In the genomic region with DNA sequence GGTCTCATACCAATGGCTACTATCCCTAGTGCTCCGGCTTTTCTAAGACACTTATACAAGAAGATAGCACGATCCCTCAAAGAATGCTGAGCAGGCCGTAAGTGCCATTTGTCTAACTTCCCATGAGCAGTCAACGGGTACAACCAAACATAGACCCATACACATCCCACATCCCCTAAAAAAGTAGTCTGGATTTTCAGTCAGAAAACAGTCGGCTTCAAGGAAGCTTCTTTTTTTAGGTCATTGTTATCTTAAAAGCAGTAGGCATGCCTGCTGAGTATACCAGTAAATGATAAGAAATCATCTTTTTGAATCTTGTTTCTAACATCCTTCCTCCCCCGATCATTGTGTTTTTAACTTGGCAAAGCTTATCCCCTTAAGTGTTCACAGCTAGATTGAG, we compare ENCODE assay signal across 20 cellular contexts. TPM values are rescaled to one million over a fixed set of nuclear protein-coding genes. Genes with fewer than 3 reads are reported as not detected.
DNase-seq lines count a peak whose midpoint lies in the region; ATAC-seq, FAIRE-seq and TF ChIP-seq lines count a peak whose summit lies in the region.
"Had no signal": no experiment of that assay in that cellular context is flagged by ENCODE, and none has a peak within 500 bp of the region (broad histone marks: within the 10 kb centered on the region; RNA-seq: fewer than 3 reads in every experiment).

No MANE protein-coding gene starts in this region.

- H3K4me1 Mint-ChIP-seq in CD8-positive, alpha-beta memory T cell = peaks cover 52 to 77% (median 71%) of the 10 kb centered on the region in 3 donors
- H3K4me1 Mint-ChIP-seq in H9 (peaks cover 22 to 26% of the 10 kb centered on the region in 2 experiments), mesothelial cell of epicardium (peaks cover 13% of the 10 kb centered on the region)
- H3K4me1 Mint-ChIP-seq in activated T-cell treated with anti-CD3 and anti-CD28 coated beads, Interleukin-2, amount 50 U/mL, for 4 hours (ENCODE audit: low read depth) = peaks cover 51% of the 10 kb centered on the region

- FAIRE-seq in K562 (lab: Jason Lieb, UNC) = peak; percentile 74
- FAIRE-seq: D721Med, GM12878, HTR-8/SVneo had no signal

- no peak overlapping the region for H3K4me3 Mint-ChIP-seq in CD8-positive, alpha-beta memory T cell
- no peak overlapping the region for H3K4me3 Mint-ChIP-seq in H9
- no peak overlapping the region for H3K4me3 Mint-ChIP-seq in mesothelial cell of epicardium
- no peak overlapping the region for H3K4me3 Mint-ChIP-seq in activated T-cell treated with anti-CD3 and anti-CD28 coated beads, Interleukin-2, amount 50 U/mL, for 4 hours
- H3K4me3 Mint-ChIP-seq: B cell; CD8-positive, alpha-beta T cell had no signal

- no peak overlapping the region for H2BK12ac ChIP-seq in H9 (ENCODE audit: insufficient read length, low read depth, low read length)

- H4K5ac ChIP-seq in H9 (ENCODE audit: insufficient read length, low read depth, low read length) = no peak overlapping the region

- no peak overlapping the region for H4K8ac ChIP-seq in H9 (replicated peaks; ENCODE audit: insufficient read length, low read depth, low read length)

- H3K4me3 ChIP-seq in CD8-positive, alpha-beta memory T cell (ENCODE audit: low read length) = no peak overlapping the region
- H3K4me3 ChIP-seq in K562 = no peak overlapping the region
- H3K4me3 ChIP-seq: GM12878, PC-9 had no signal

- no peaks in the 10 kb centered on the region for H3K27me3 Mint-ChIP-seq in CD8-positive, alpha-beta memory T cell
- H3K27me3 Mint-ChIP-seq in H9 (ENCODE audit: low read depth) (no peaks in the 10 kb centered on the region), mesothelial cell of epicardium (ENCODE audit: low read depth) (no peaks in the 10 kb centered on the region)
- H3K27me3 Mint-ChIP-seq in activated T-cell treated with anti-CD3 and anti-CD28 coated beads, Interleukin-2, amount 50 U/mL, for 4 hours (ENCODE audit: low read depth) = no peaks in the 10 kb centered on the region
- H3K27me3 Mint-ChIP-seq: B cell, IgD-negative memory B cell had no signal

- no peaks in the 10 kb centered on the region for H3K9me3 ChIP-seq in CD8-positive, alpha-beta memory T cell (ENCODE audit: low read length)
- H3K9me3 ChIP-seq in H9 (ENCODE audit: control insufficient read depth, low read depth, low read length) (no peaks in the 10 kb centered on the region), K562 (replicated peaks; ENCODE audit: control insufficient read depth, insufficient read depth, low read depth, low read length) (no peaks in the 10 kb centered on the region)

- H3K27ac Mint-ChIP-seq in CD8-positive, alpha-beta memory T cell = peak overlapping the region in 2 of 8 donors; percentile 5 to 7
- peak overlapping the region; percentile 0 to 62 (median 26); a peak in 2 of 7 replicates for H3K27ac Mint-ChIP-seq in H9
- H3K27ac Mint-ChIP-seq in mesothelial cell of epicardium = peak overlapping the region; percentile 34
- H3K27ac Mint-ChIP-seq: B cell; CD8-positive, alpha-beta T cell had no signal

- H2AFZ ChIP-seq in H9 (ENCODE audit: low read length) = no peak overlapping the region
- H2AFZ ChIP-seq in K562 (ENCODE audit: low read depth, low read length) = no peak overlapping the region
- H2AFZ ChIP-seq: PC-9 had no signal

- peak; percentile 58; the same call in 1 of the 2 replicates for TF ChIP-seq EP300 in K562 (IDR thresholded peaks at IDR 0.05; ENCODE audit: low read length)

- H4K91ac ChIP-seq in H9 (ENCODE audit: insufficient read length, low read depth, low read length) = no peak overlapping the region

- no peaks in the 10 kb centered on the region for H4K20me1 ChIP-seq in H9 (ENCODE audit: control insufficient read depth, insufficient read depth, insufficient read length)
- H4K20me1 ChIP-seq in K562 (replicated peaks; ENCODE audit: control insufficient read depth, insufficient read depth, low read length) = no peaks in the 10 kb centered on the region; the same call in 1 of the 2 replicates

- H3K23ac ChIP-seq in H9 (ENCODE audit: insufficient read length, low read depth, low read length) = no peak overlapping the region

- H3K9ac ChIP-seq in H9 (ENCODE audit: extremely low read depth, insufficient read length, low read length) = no peak overlapping the region
- peak overlapping the region in 1 of 2 experiments; percentile 3; a peak in 1 of 4 replicates for H3K9ac ChIP-seq in K562 (ENCODE audit: insufficient read depth in 1 of 2, low read depth in 2 of 2, low read length in 2 of 2)

- TF ChIP-seq CTCF in H9 (conservative IDR thresholded peaks at IDR 0.05) (no peak), K562 (IDR thresholded peaks at IDR 0.05 in 2 of 3, conservative IDR thresholded peaks at IDR 0.05 in 1 of 3; ENCODE audit: insufficient read depth in 2 of 3, low read depth in 1 of 3, low read length in 3 of 3) (no peak), mesothelial cell of epicardium (IDR thresholded peaks at IDR 0.05; ENCODE audit: unreplicated experiment) (no peak), omental fat pad (IDR thresholded peaks at IDR 0.05) (no peak)

- peak; percentile 76 for ATAC-seq in K562
- ATAC-seq in activated T-cell treated with anti-CD3 and anti-CD28 coated beads, Interleukin-2, amount 50 U/mL, for 4 hours = no peak
- no peak for ATAC-seq in omental fat pad (ENCODE audit: low FRiP score)
- ATAC-seq: CD8-positive, alpha-beta T cell; GM12878; HCT116 had no signal

- TF ChIP-seq RAD21 in K562 (CRISPR knock-in tag; conservative IDR thresholded peaks at IDR 0.05 in 1 of 2, IDR thresholded peaks at IDR 0.05 in 1 of 2) = no peak

- no peak overlapping the region for H2BK120ac ChIP-seq in H9 (ENCODE audit: low read depth, low read length, poor library complexity, severe bottlenecking)

- H3K27me3 ChIP-seq in CD8-positive, alpha-beta memory T cell (ENCODE audit: insufficient read depth, low read length, poor library complexity, severe bottlenecking) = no peaks in the 10 kb centered on the region
- H3K27me3 ChIP-seq in H9 (ENCODE audit: insufficient read depth, low read length) = no peaks in the 10 kb centered on the region
- no peaks in the 10 kb centered on the region for H3K27me3 ChIP-seq in K562 (ENCODE audit: control insufficient read depth in 2 of 2, insufficient read depth in 2 of 2, low read length in 2 of 2)

- CTCF ChIA-PET in CD8-positive, alpha-beta memory T cell (lab: Charles Lee) = no interaction called here
- CTCF ChIA-PET in K562 (lab: Yijun Ruan, JAX; ENCODE audit: low intra/inter-chr PET ratio) = no interaction called here

- no peak overlapping the region for H3T11ph ChIP-seq in H9 (ENCODE audit: low read length)

- POLR2A ChIA-PET in CD8-positive, alpha-beta memory T cell (lab: Charles Lee) = no interaction called here
- POLR2A ChIA-PET in K562 (lab: Yijun Ruan, JAX) = interaction anchor here (0.7 to 2.3 kb wide), 8 partner anchors 8 to 518 kb away, joined by 3 to 8 read pairs (median 4); no protein-coding TSS in a partner anchor

- H3K18ac ChIP-seq in H9 (ENCODE audit: insufficient read length, low read depth, low read length) = no peak overlapping the region

- in situ Hi-C loops in K562 (cut with MboI) = no loop called here

- no TSS peak for BruUV-seq in K562 (replicated peaks; lab: Mats Ljungman, UMichigan)

- H2BK15ac ChIP-seq in H9 (ENCODE audit: low read depth, low read length) = no peak overlapping the region

- intact Hi-C loops in K562 (cut with micrococcal nuclease) = no loop called here

- no peak overlapping the region for H3K14ac ChIP-seq in H9 (ENCODE audit: insufficient read depth, low read length)

- H3K36me3 Mint-ChIP-seq in CD8-positive, alpha-beta memory T cell = peaks cover 12 to 16% (median 13%) of the 10 kb centered on the region in 3 donors
- H3K36me3 Mint-ChIP-seq in H9 (ENCODE audit: insufficient read depth in 1 of 3, low read depth in 3 of 3) (peaks cover 0 to 13% (median 5%) of the 10 kb centered on the region in 3 experiments; a peak in 5 of 7 replicates), mesothelial cell of epicardium (peaks cover 11% of the 10 kb centered on the region)
- H3K36me3 Mint-ChIP-seq in activated T-cell treated with anti-CD3 and anti-CD28 coated beads, Interleukin-2, amount 50 U/mL, for 4 hours (ENCODE audit: insufficient read depth) = peaks cover 18% of the 10 kb centered on the region

- H3K4me2 ChIP-seq in H9 (ENCODE audit: insufficient read depth, insufficient read length, low read length) (no peak overlapping the region), K562 (ENCODE audit: insufficient read depth, low read length) (peak overlapping the region; percentile 40)
- H3K4me2 ChIP-seq: PC-9 had no signal

- TF ChIP-seq POLR2A in K562 (conservative IDR thresholded peaks at IDR 0.05) = no peak

- no CpG with 5 or more reads among the region's 6 CpGs for WGBS in H9 (ENCODE audit: extremely low coverage, insufficient read length, low lambda C conversion rate)
- 7% methylated on average over 6 of the region's 6 CpGs for WGBS in K562 (ENCODE audit: insufficient coverage, low coverage, missing lambda C conversion rate)

- no peak overlapping the region for H2BK20ac ChIP-seq in H9 (ENCODE audit: low read depth, low read length, poor library complexity, severe bottlenecking)

- peak overlapping the region; percentile 21 for H3K27ac ChIP-seq in CD8-positive, alpha-beta memory T cell (ENCODE audit: low read depth, low read length)
- H3K27ac ChIP-seq in H9 (ENCODE audit: insufficient read length, low read depth, low read length) (no peak overlapping the region), K562 (ENCODE audit: extremely low read depth, low read depth, low read length) (peak overlapping the region; percentile 35; the same call in 1 of the 3 replicates)
- H3K27ac ChIP-seq: HL-60, PC-9 had no signal

- no peak overlapping the region for H2AK5ac ChIP-seq in H9 (ENCODE audit: insufficient read length, low read length)

- H3K23me2 ChIP-seq in H9 (ENCODE audit: insufficient read length, low read depth, low read length, poor library complexity, severe bottlenecking) = no peaks in the 10 kb centered on the region

- H3K4me1 ChIP-seq in CD8-positive, alpha-beta memory T cell (ENCODE audit: insufficient read depth, low read length) = peaks cover 26% of the 10 kb centered on the region
- H3K4me1 ChIP-seq in H9 (ENCODE audit: insufficient read depth, low read length) (peaks cover 6% of the 10 kb centered on the region; the same call in 1 of the 2 replicates), K562 (replicated peaks in 1 of 2; ENCODE audit: control insufficient read depth in 2 of 2, insufficient read depth in 2 of 2, low read length in 2 of 2) (peaks cover 0 to 15% of the 10 kb centered on the region in 2 experiments; a peak in 2 of 5 replicates)

- peaks cover 5% of the 10 kb centered on the region for H3K79me1 ChIP-seq in H9 (ENCODE audit: insufficient read depth, low read depth, low read length, poor library complexity, severe bottlenecking)

- H2BK5ac ChIP-seq in H9 (ENCODE audit: insufficient read length, low read length) = no peak overlapping the region

- no peak for DNase-seq in CD8-positive, alpha-beta memory T cell
- DNase-seq in H9 = no peak
- peak; percentile 11 to 51 (median 16) for DNase-seq in K562 (ENCODE audit: extremely low read depth in 1 of 4, low spot score in 3 of 4)
- no peak for DNase-seq in mesothelial cell of epicardium (ENCODE audit: low spot score in 2 of 2, unreplicated experiment in 2 of 2)
- DNase-seq in activated T-cell treated with anti-CD3 and anti-CD28 coated beads, Interleukin-2, amount 50 U/mL, for 4 hours = no peak
- no peak for DNase-seq in nucleus accumbens (lab: John Stamatoyannopoulos, UW)
- no peak for DNase-seq in omental fat pad (ENCODE audit: low spot score)
- DNase-seq: CD8-positive, alpha-beta T cell; GDM1; NCI-H1417 treated with DMSO at 0.1 percent for 48 hours; NCI-H2029 treated with DMSO at 0.1 percent for 48 hours; NCI-H774; PC-9 had no signal

- no peaks in the 10 kb centered on the region for H3K9me3 Mint-ChIP-seq in CD8-positive, alpha-beta memory T cell
- H3K9me3 Mint-ChIP-seq in H9 (peaks cover 0 to 2% of the 10 kb centered on the region in 2 experiments; a peak in 1 of 5 replicates), mesothelial cell of epicardium (peaks cover 6% of the 10 kb centered on the region)
- H3K9me3 Mint-ChIP-seq in activated T-cell treated with anti-CD3 and anti-CD28 coated beads, Interleukin-2, amount 50 U/mL, for 4 hours = peaks cover 6% of the 10 kb centered on the region
- H3K9me3 Mint-ChIP-seq: CD8-positive, alpha-beta T cell had no signal

- no peaks in the 10 kb centered on the region for H3K9me1 ChIP-seq in K562 (ENCODE audit: control insufficient read depth, insufficient read depth, low read length)

- H3K79me2 ChIP-seq in H9 (ENCODE audit: insufficient read depth, low read length) (peaks cover 6% of the 10 kb centered on the region; the same call in 1 of the 2 replicates), K562 (ENCODE audit: control insufficient read depth, insufficient read depth, low read length) (peaks cover 84% of the 10 kb centered on the region)

- no peaks in the 10 kb centered on the region for H3K36me3 ChIP-seq in CD8-positive, alpha-beta memory T cell (ENCODE audit: insufficient read depth, low read length)
- peaks cover 3% of the 10 kb centered on the region; the same call in 1 of the 3 replicates for H3K36me3 ChIP-seq in K562 (ENCODE audit: control insufficient read depth, insufficient read depth, low read length)

- H3K56ac ChIP-seq in H9 (ENCODE audit: insufficient read length, low read depth, low read length) = no peak overlapping the region

- no peak overlapping the region for H3K4ac ChIP-seq in H9 (ENCODE audit: low read depth, low read length)

RNA-seq across cellular contexts. Expression of a gene that starts 19.8 kb away (rescaled TPM):
- 10 to 100 TPM; 87.3 to 90.7 TPM for total RNA-seq in CD8-positive, alpha-beta memory T cell
- 113 TPM for polyA plus RNA-seq in CD8-positive, alpha-beta memory T cell
- total RNA-seq in H9 (2021) = 60.6 and 61.2 TPM in 2 replicates
- 52.8 and 159 TPM in 2 replicates for total RNA-seq in K562 (2011; cell fraction: chromatin; rRNA removed; ENCODE audit: low replicate concordance)
- 43.4 and 53.4 TPM in 2 replicates for total RNA-seq in K562 (2011; cell fraction: nucleolus; rRNA removed)
- total RNA-seq in K562 (2011; cell fraction: nucleoplasm; rRNA removed) = 46.3 and 48.5 TPM in 2 replicates
- total RNA-seq in K562 (2014; rRNA removed) = 28.3 and 32.1 TPM in 2 replicates
- 81.0 and 94.9 TPM in 2 replicates for total RNA-seq in K562 (2014; rRNA removed; fragmentation: Illumina TruSeq; extraction: Trizol)
- 70.2 and 78.3 TPM in 2 replicates for total RNA-seq in K562 (2015; rRNA removed; fragmentation: Illumina TruSeq; extraction: Trizol)
- 82.7 and 88.6 TPM in 2 replicates for total RNA-seq in K562 (2021)
- 34.2 and 52.7 TPM in 2 replicates for polyA plus RNA-seq in K562 (2011; rRNA removed)
- 15.3 and 41.1 TPM in 2 replicates for polyA plus RNA-seq in K562 (2011; cell fraction: cytosol; rRNA removed)
- polyA plus RNA-seq in K562 (2011; cell fraction: nucleus; rRNA removed) = 19.3 and 21.6 TPM in 2 replicates
- 28.9 and 29.0 TPM in 2 replicates for polyA plus RNA-seq in K562 (2012)
- polyA plus RNA-seq in K562 (2014; fragmentation: Illumina TruSeq; extraction: Trizol) = 36.2 and 42.8 TPM in 2 replicates
- polyA plus RNA-seq in K562 (2014; fragmentation: Nextera tagmentation; extraction: Ambion mirVana) = 10 to 100 TPM; 17.4 to 19.9 TPM
- 25.6 and 31.4 TPM in 2 replicates for polyA plus RNA-seq in K562 (2014; rRNA removed)
- polyA minus RNA-seq in K562 (2011; rRNA and poly(A)+ RNA removed) = 334 and 360 TPM in 2 replicates
- 66.7 and 80.0 TPM in 2 replicates for polyA minus RNA-seq in K562 (2011; cell fraction: cytosol; rRNA and poly(A)+ RNA removed)
- polyA minus RNA-seq in K562 (2011; cell fraction: nucleus; rRNA and poly(A)+ RNA removed) = 73.6 and 124 TPM in 2 replicates
- 50.8 to 51.5 TPM (median 51.5 TPM) in 3 replicates for total RNA-seq in mesothelial cell of epicardium
- total RNA-seq in activated T-cell treated with anti-CD3 and anti-CD28 coated beads, Interleukin-2, amount 50 U/mL, for 4 hours = 10 to 100 TPM; 81.3 to 91.9 (median 87.3) TPM
- total RNA-seq in omental fat pad = 10 to 100 TPM; 52.6 to 76.8 (median 65.2) TPM

Comparison
In these comparisons a context has a peak if more than half of its experiments do, and no peak if none do; other contexts are left out.
1. DNase-seq: peak in K562 (4 of 4); none in CD8-positive, alpha-beta memory T cell (0 of 5), H9 (single experiment), mesothelial cell of epicardium (0 of 2), activated T-cell treated with anti-CD3 and anti-CD28 coated beads, Interleukin-2, amount 50 U/mL, for 4 hours (single experiment), nucleus accumbens (0 of 56) and omental fat pad (single experiment).